In the genomic region with DNA sequence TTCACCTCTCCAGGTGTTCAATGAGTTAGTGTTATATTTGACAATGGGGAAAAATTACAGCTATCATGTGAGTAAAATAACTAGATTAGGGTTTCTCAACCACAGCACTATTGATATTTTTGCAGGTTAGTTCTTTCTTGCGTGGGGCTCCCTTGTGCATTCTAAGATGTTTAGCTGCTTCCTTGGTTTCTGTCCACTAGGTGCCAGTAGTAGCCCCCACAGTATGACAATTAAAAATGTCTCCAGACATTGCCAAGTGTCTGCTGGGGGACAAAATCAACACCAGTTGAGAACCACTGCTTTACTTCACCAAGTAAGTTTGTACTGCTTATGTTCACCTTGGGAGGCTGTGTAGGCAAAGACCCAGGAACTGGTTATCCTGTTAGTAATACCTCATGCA, we compare ENCODE assay signal across 15 cellular contexts.
DNase-seq lines count a peak whose midpoint lies in the region; ATAC-seq and TF ChIP-seq lines count a peak whose summit lies in the region.
"Had no signal": no experiment of that assay in that cellular context is flagged by ENCODE, and none has a peak within 500 bp of the region (broad histone marks: within the 10 kb centered on the region; RNA-seq: fewer than 3 reads in every experiment).

No MANE protein-coding gene starts in this region.

- H3K9me3 ChIP-seq in PC-9 (ENCODE audit: insufficient read depth, low read depth) = no peaks in the 10 kb centered on the region
- H3K9me3 ChIP-seq: ovary had no signal

- intact Hi-C loops in PC-9 (cut with micrococcal nuclease; ENCODE audit: unreplicated experiment) = no loop called here

- H3K4me2 ChIP-seq in PC-9 = no peak overlapping the region

- TF ChIP-seq CTCF in PC-9 (conservative IDR thresholded peaks at IDR 0.05) (peak; percentile 51; the same call in 1 of the 2 replicates), RWPE1 (conservative IDR thresholded peaks at IDR 0.05; ENCODE audit: low read depth) (no peak)

- POLR2A ChIA-PET in PC-9 (lab: Charles Lee; ENCODE audit: unreplicated experiment) (no interaction called here), RWPE1 (lab: Yijun Ruan, JAX; ENCODE audit: low non-redundant PET) (no interaction called here)

- no peaks in the 10 kb centered on the region for H4K20me1 ChIP-seq in PC-9 (ENCODE audit: insufficient read depth)

- CTCF ChIA-PET in PC-9 (lab: Charles Lee) (no interaction called here), RWPE1 (lab: Yijun Ruan, JAX) (no interaction called here)

- DNase-seq in CD1c-positive myeloid dendritic cell (ENCODE audit: extremely low spot score) = peak; percentile 3
- DNase-seq in PC-9 = no peak
- DNase-seq in inferior parietal cortex (ENCODE audit: extremely low spot score) = peak; percentile 15
- no peak for DNase-seq in EL
- no peak for DNase-seq in RWPE1 (ENCODE audit: low spot score)
- no peak for DNase-seq in activated naive CD4-positive, alpha-beta T cell (lab: John Stamatoyannopoulos, UW)
- DNase-seq: CD4-positive, CD25-positive, alpha-beta regulatory T cell; left ventricle myocardium inferior; NCI-H1092; NCI-H774; ovary; stimulated activated CD4-positive, alpha-beta T cell treated with anti-CD3 and anti-CD28 coated beads, Interleukin-2, amount 100 ng/mL, for 24 hours; stimulated activated naive B cell treated with anti-CD40 and anti-IgM and Interleukin-4, amounts not matched to agents 10 μg/mL and 1 μg/mL and 100 μg/mL, for 72 hours had no signal

- H3K79me2 ChIP-seq in PC-9 (ENCODE audit: low read depth) = no peaks in the 10 kb centered on the region

- ATAC-seq in GM19351 (IDR thresholded peaks at IDR 0.05; ENCODE audit: unreplicated experiment) (peak; percentile 74), HG03039 (IDR thresholded peaks at IDR 0.05; ENCODE audit: unreplicated experiment) (no peak)
- ATAC-seq: stimulated activated naive B cell treated with anti-CD40 and anti-IgM and Interleukin-4, amounts not matched to agents 10 μg/mL and 1 μg/mL and 100 μg/mL, for 72 hours had no signal

- H3K27me3 ChIP-seq in PC-9 (ENCODE audit: insufficient read depth, low read depth) = no peaks in the 10 kb centered on the region
- H3K27me3 ChIP-seq: ovary had no signal

- no peak overlapping the region for H2AFZ ChIP-seq in PC-9

- H3K4me3 ChIP-seq in PC-9 = no peak overlapping the region
- H3K4me3 ChIP-seq: left ventricle myocardium inferior, ovary had no signal

- no TSS peak for BruUV-seq in PC-9 (replicated peaks; lab: Mats Ljungman, UMichigan)

- no peaks in the 10 kb centered on the region for H3K9me2 ChIP-seq in PC-9 (ENCODE audit: insufficient read depth)

- H3K4me1 ChIP-seq in PC-9 (replicated peaks; ENCODE audit: insufficient read depth) = no peaks in the 10 kb centered on the region
- H3K4me1 ChIP-seq: left ventricle myocardium inferior had no signal

- H3K27ac ChIP-seq in PC-9 (no peak overlapping the region), RWPE1 (no peak overlapping the region)
- H3K27ac ChIP-seq: left ventricle myocardium inferior, ovary had no signal

- no peaks in the 10 kb centered on the region for H3F3A ChIP-seq in PC-9 (ENCODE audit: insufficient read depth, low read depth)

- no peaks in the 10 kb centered on the region for H3K36me3 ChIP-seq in PC-9 (ENCODE audit: low read depth)
- H3K36me3 ChIP-seq: left ventricle myocardium inferior, ovary had no signal

Comparison
In these comparisons a context has a peak if more than half of its experiments do, and no peak if none do; other contexts are left out.
1. DNase-seq: peak in CD1c-positive myeloid dendritic cell (single experiment) and inferior parietal cortex (single experiment); none in PC-9 (0 of 2), EL (single experiment), RWPE1 (single experiment) and activated naive CD4-positive, alpha-beta T cell (0 of 4).